4 cellular contexts compared by ENCODE assay signal in genomic region chr15:85155360-85155759, GRCh38.
TF ChIP-seq lines count a peak whose summit lies in the region.

No MANE protein-coding gene starts in this region.

TF ChIP-seq in SK-N-SH, 30 proteins besides CTCF, POLR2A, EP300 and RAD21 (continues in another document):
- no peak for TF ChIP-seq TCF12 (IDR thresholded peaks at IDR 0.05)
- no peak for TF ChIP-seq NRF1 (IDR thresholded peaks at IDR 0.05; ENCODE audit: low read depth, low read length)
- no peak for TF ChIP-seq EZH2phosphoT487 (IDR thresholded peaks at IDR 0.05; ENCODE audit: borderline replicate concordance, low read depth)
- TF ChIP-seq RXRA (IDR thresholded peaks at IDR 0.05; ENCODE audit: borderline replicate concordance, low read depth) = no peak
- no peak for TF ChIP-seq GATA2 (CRISPR knock-in tag; IDR thresholded peaks at IDR 0.05)
- no peak for TF ChIP-seq TEAD4 (IDR thresholded peaks at IDR 0.05; ENCODE audit: borderline replicate concordance, insufficient read depth)
- TF ChIP-seq CHD2 (IDR thresholded peaks at IDR 0.05; ENCODE audit: low read length, partially characterized antibody) = no peak
- TF ChIP-seq RCOR1 (IDR thresholded peaks at IDR 0.05; ENCODE audit: low read length) = no peak
- TF ChIP-seq TAF1 (IDR thresholded peaks at IDR 0.05; ENCODE audit: borderline replicate concordance, low read depth, low read length) = no peak
- TF ChIP-seq IRF3 (IDR thresholded peaks at IDR 0.05; ENCODE audit: low read depth, low read length) = no peak
- no peak for TF ChIP-seq MEF2A (IDR thresholded peaks at IDR 0.05; ENCODE audit: borderline replicate concordance, low read depth)
- no peak for TF ChIP-seq MAX (IDR thresholded peaks at IDR 0.05; ENCODE audit: low read depth)
- no peak for TF ChIP-seq YY1 (IDR thresholded peaks at IDR 0.05; ENCODE audit: low read depth)
- no peak for TF ChIP-seq SIN3A (IDR thresholded peaks at IDR 0.05; ENCODE audit: borderline replicate concordance, low read depth, low read length)

TF ChIP-seq in SK-N-SH treated with all-trans-retinoic acid at 6 μM for 48 hours, 23 proteins besides CTCF, POLR2A, EP300 and RAD21:
- TF ChIP-seq PPARA (CRISPR knock-in tag; IDR thresholded peaks at IDR 0.05; ENCODE audit: borderline replicate concordance) (no peak), ZFP3 (CRISPR knock-in tag; IDR thresholded peaks at IDR 0.05) (no peak), ZFP30 (CRISPR knock-in tag; IDR thresholded peaks at IDR 0.05) (no peak), ZC3H10 (CRISPR knock-in tag; IDR thresholded peaks at IDR 0.05) (no peak), ESRRG (CRISPR knock-in tag; IDR thresholded peaks at IDR 0.05) (no peak), TOX (CRISPR knock-in tag; IDR thresholded peaks at IDR 0.05; ENCODE audit: borderline replicate concordance) (no peak), CREB5 (CRISPR knock-in tag; IDR thresholded peaks at IDR 0.05; ENCODE audit: low read depth) (no peak), CSRNP3 (CRISPR knock-in tag; IDR thresholded peaks at IDR 0.05) (no peak)

TF ChIP-seq in IMR-90, 13 proteins besides CTCF, POLR2A, EP300 and RAD21:
- no peak for TF ChIP-seq SMC3 (IDR thresholded peaks at IDR 0.05; ENCODE audit: low read depth, low read length)
- no peak for TF ChIP-seq BHLHE40 (IDR thresholded peaks at IDR 0.05; ENCODE audit: low read depth, low read length)
- TF ChIP-seq MAFK (IDR thresholded peaks at IDR 0.05; ENCODE audit: low read depth, low read length) = no peak
- TF ChIP-seq CHD1 (IDR thresholded peaks at IDR 0.05; ENCODE audit: low read depth, low read length) = no peak
- no peak for TF ChIP-seq USF2 (IDR thresholded peaks at IDR 0.05; ENCODE audit: low read depth, low read length)
- TF ChIP-seq CEBPB (IDR thresholded peaks at IDR 0.05; ENCODE audit: low read depth, low read length) = no peak
- no peak for TF ChIP-seq MAZ (IDR thresholded peaks at IDR 0.05; ENCODE audit: borderline replicate concordance, low read depth, low read length)

TF ChIP-seq in K562, 482 proteins besides CTCF, POLR2A, EP300 and RAD21:
- TF ChIP-seq GABPB1 (CRISPR knock-in tag; IDR thresholded peaks at IDR 0.05) (no peak), ZNF174 (CRISPR knock-in tag; IDR thresholded peaks at IDR 0.05) (no peak), TFE3 (CRISPR knock-in tag; IDR thresholded peaks at IDR 0.05) (peak; percentile 59), GTF2B (IDR thresholded peaks at IDR 0.05; ENCODE audit: extremely low read depth, insufficient read length) (no peak), ETS2 (tag; IDR thresholded peaks at IDR 0.05; ENCODE audit: borderline replicate concordance, poor library complexity, severe bottlenecking) (no peak), RBM14 (IDR thresholded peaks at IDR 0.05; ENCODE audit: borderline replicate concordance, insufficient read depth, low read depth, low read length) (no peak)
